In genomic region chr1:22712502-22713271, GRCh38 we compare ENCODE assay signal across 1 cellular context.
A peak's percentile ranks its signal among the peaks of the same experiment; 100 is the strongest.
TF ChIP-seq lines count a peak whose summit lies in the region.

No MANE protein-coding gene starts in this region.

TF ChIP-seq in GM12878, 131 proteins besides CTCF, POLR2A, EP300 and RAD21 (continued from another document and continues in another):
- TF ChIP-seq RELB (IDR thresholded peaks at IDR 0.05; ENCODE audit: low read depth) (peak; percentile 65; the same call in 1 of the 2 replicates), KDM1A (IDR thresholded peaks at IDR 0.05; ENCODE audit: borderline replicate concordance) (no peak), CHD1 (IDR thresholded peaks at IDR 0.05; ENCODE audit: low read depth, low read length) (no peak), BCLAF1 (IDR thresholded peaks at IDR 0.05) (no peak), HDAC6 (IDR thresholded peaks at IDR 0.05; ENCODE audit: unreplicated experiment) (no peak), HDAC2 (IDR thresholded peaks at IDR 0.05) (no peak), KAT2A (conservative IDR thresholded peaks at IDR 0.05; ENCODE audit: control insufficient read depth, low read depth, low read length) (no peak), SKIL (IDR thresholded peaks at IDR 0.05; ENCODE audit: low read depth, poor library complexity, severe bottlenecking) (peak; percentile 7), SIN3A (IDR thresholded peaks at IDR 0.05; ENCODE audit: low read depth, low read length) (no peak), MEF2A (IDR thresholded peaks at IDR 0.05; ENCODE audit: insufficient read depth, low read depth, low read length) (0 out of 2 replicates have a peak, but pooled peaks have one; percentile 13), RELA (IDR thresholded peaks at IDR 0.05; ENCODE audit: borderline replicate concordance, partially characterized antibody) (peak; percentile 47), GATAD2B (conservative IDR thresholded peaks at IDR 0.05; ENCODE audit: low read depth) (peak; percentile 76; the same call in 1 of the 2 replicates), CBFB (IDR thresholded peaks at IDR 0.05; ENCODE audit: low read depth) (peak; percentile 98), TCF3 (IDR thresholded peaks at IDR 0.05; ENCODE audit: borderline replicate concordance, insufficient read depth, low read depth, low read length) (peak; percentile 75; the same call in 1 of the 2 replicates), ZNF207 (IDR thresholded peaks at IDR 0.05; ENCODE audit: borderline replicate concordance) (no peak), BHLHE40 (IDR thresholded peaks at IDR 0.05; ENCODE audit: borderline replicate concordance in 1 of 2, low read depth in 2 of 2, low read length in 1 of 2) (peak; percentile 64 to 88; a peak in 3 of 4 replicates), ASH2L (IDR thresholded peaks at IDR 0.05; ENCODE audit: borderline replicate concordance, low read depth) (no peak), NRF1 (conservative IDR thresholded peaks at IDR 0.05; ENCODE audit: low read depth, low read length) (no peak), SUZ12 (IDR thresholded peaks at IDR 0.05; ENCODE audit: unreplicated experiment) (no peak), IKZF1 (conservative IDR thresholded peaks at IDR 0.05) (peak; percentile 93), SIX5 (IDR thresholded peaks at IDR 0.05; ENCODE audit: low read depth, low read length, severe bottlenecking) (no peak), EGR1 (IDR thresholded peaks at IDR 0.05; ENCODE audit: borderline replicate concordance in 1 of 2, low read depth in 2 of 2, low read length in 2 of 2) (peak; percentile 35 to 98), TAF1 (IDR thresholded peaks at IDR 0.05; ENCODE audit: borderline replicate concordance, low read depth, low read length) (no peak), BCL11A (IDR thresholded peaks at IDR 0.05; ENCODE audit: low read depth, low read length) (peak; percentile 75), ATF7 (IDR thresholded peaks at IDR 0.05; ENCODE audit: low read depth) (0 out of 2 replicates have a peak, but pooled peaks have one; percentile 34), FOXM1 (IDR thresholded peaks at IDR 0.05; ENCODE audit: low read depth, low read length) (peak; percentile 70; the same call in 1 of the 2 replicates), MYB (IDR thresholded peaks at IDR 0.05; ENCODE audit: borderline replicate concordance, low read depth, low read length) (no peak), DPF2 (IDR thresholded peaks at IDR 0.05) (peak; percentile 89; the same call in 1 of the 2 replicates), NFIC (IDR thresholded peaks at IDR 0.05; ENCODE audit: low read depth, low read length) (peak; percentile 72; the same call in 1 of the 2 replicates), NR2C2 (IDR thresholded peaks at IDR 0.05; ENCODE audit: borderline replicate concordance, control insufficient read depth, insufficient read length, low read depth) (no peak), SMAD1 (IDR thresholded peaks at IDR 0.05; ENCODE audit: low read depth, partially characterized antibody) (no peak), ETV6 (conservative IDR thresholded peaks at IDR 0.05 in 1 of 2, IDR thresholded peaks at IDR 0.05 in 1 of 2; ENCODE audit: borderline replicate concordance in 1 of 2, low read depth in 1 of 2) (peak in 1 of 2 experiments; percentile 55; a peak in 1 of 4 replicates), IKZF2 (IDR thresholded peaks at IDR 0.05) (peak; percentile 87 to 90)
- TF ChIP-seq, protein P1, sequence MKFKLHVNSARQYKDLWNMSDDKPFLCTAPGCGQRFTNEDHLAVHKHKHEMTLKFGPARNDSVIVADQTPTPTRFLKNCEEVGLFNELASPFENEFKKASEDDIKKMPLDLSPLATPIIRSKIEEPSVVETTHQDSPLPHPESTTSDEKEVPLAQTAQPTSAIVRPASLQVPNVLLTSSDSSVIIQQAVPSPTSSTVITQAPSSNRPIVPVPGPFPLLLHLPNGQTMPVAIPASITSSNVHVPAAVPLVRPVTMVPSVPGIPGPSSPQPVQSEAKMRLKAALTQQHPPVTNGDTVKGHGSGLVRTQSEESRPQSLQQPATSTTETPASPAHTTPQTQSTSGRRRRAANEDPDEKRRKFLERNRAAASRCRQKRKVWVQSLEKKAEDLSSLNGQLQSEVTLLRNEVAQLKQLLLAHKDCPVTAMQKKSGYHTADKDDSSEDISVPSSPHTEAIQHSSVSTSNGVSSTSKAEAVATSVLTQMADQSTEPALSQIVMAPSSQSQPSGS (IDR thresholded peaks at IDR 0.05; ENCODE audit: low read length) = peak; percentile 47; the same call in 1 of the 2 replicates
- TF ChIP-seq, protein P2, sequence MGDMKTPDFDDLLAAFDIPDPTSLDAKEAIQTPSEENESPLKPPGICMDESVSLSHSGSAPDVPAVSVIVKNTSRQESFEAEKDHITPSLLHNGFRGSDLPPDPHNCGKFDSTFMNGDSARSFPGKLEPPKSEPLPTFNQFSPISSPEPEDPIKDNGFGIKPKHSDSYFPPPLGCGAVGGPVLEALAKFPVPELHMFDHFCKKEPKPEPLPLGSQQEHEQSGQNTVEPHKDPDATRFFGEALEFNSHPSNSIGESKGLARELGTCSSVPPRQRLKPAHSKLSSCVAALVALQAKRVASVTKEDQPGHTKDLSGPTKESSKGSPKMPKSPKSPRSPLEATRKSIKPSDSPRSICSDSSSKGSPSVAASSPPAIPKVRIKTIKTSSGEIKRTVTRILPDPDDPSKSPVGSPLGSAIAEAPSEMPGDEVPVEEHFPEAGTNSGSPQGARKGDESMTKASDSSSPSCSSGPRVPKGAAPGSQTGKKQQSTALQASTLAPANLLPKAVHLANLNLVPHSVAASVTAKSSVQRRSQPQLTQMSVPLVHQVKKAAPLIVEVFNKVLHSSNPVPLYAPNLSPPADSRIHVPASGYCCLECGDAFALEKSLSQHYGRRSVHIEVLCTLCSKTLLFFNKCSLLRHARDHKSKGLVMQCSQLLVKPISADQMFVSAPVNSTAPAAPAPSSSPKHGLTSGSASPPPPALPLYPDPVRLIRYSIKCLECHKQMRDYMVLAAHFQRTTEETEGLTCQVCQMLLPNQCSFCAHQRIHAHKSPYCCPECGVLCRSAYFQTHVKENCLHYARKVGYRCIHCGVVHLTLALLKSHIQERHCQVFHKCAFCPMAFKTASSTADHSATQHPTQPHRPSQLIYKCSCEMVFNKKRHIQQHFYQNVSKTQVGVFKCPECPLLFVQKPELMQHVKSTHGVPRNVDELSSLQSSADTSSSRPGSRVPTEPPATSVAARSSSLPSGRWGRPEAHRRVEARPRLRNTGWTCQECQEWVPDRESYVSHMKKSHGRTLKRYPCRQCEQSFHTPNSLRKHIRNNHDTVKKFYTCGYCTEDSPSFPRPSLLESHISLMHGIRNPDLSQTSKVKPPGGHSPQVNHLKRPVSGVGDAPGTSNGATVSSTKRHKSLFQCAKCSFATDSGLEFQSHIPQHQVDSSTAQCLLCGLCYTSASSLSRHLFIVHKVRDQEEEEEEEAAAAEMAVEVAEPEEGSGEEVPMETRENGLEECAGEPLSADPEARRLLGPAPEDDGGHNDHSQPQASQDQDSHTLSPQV (IDR thresholded peaks at IDR 0.05) = no peak
- TF ChIP-seq, protein P3, sequence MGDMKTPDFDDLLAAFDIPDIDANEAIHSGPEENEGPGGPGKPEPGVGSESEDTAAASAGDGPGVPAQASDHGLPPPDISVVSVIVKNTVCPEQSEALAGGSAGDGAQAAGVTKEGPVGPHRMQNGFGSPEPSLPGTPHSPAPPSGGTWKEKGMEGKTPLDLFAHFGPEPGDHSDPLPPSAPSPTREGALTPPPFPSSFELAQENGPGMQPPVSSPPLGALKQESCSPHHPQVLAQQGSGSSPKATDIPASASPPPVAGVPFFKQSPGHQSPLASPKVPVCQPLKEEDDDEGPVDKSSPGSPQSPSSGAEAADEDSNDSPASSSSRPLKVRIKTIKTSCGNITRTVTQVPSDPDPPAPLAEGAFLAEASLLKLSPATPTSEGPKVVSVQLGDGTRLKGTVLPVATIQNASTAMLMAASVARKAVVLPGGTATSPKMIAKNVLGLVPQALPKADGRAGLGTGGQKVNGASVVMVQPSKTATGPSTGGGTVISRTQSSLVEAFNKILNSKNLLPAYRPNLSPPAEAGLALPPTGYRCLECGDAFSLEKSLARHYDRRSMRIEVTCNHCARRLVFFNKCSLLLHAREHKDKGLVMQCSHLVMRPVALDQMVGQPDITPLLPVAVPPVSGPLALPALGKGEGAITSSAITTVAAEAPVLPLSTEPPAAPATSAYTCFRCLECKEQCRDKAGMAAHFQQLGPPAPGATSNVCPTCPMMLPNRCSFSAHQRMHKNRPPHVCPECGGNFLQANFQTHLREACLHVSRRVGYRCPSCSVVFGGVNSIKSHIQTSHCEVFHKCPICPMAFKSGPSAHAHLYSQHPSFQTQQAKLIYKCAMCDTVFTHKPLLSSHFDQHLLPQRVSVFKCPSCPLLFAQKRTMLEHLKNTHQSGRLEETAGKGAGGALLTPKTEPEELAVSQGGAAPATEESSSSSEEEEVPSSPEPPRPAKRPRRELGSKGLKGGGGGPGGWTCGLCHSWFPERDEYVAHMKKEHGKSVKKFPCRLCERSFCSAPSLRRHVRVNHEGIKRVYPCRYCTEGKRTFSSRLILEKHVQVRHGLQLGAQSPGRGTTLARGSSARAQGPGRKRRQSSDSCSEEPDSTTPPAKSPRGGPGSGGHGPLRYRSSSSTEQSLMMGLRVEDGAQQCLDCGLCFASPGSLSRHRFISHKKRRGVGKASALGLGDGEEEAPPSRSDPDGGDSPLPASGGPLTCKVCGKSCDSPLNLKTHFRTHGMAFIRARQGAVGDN (IDR thresholded peaks at IDR 0.05) = no peak
- TF ChIP-seq, protein P4, sequence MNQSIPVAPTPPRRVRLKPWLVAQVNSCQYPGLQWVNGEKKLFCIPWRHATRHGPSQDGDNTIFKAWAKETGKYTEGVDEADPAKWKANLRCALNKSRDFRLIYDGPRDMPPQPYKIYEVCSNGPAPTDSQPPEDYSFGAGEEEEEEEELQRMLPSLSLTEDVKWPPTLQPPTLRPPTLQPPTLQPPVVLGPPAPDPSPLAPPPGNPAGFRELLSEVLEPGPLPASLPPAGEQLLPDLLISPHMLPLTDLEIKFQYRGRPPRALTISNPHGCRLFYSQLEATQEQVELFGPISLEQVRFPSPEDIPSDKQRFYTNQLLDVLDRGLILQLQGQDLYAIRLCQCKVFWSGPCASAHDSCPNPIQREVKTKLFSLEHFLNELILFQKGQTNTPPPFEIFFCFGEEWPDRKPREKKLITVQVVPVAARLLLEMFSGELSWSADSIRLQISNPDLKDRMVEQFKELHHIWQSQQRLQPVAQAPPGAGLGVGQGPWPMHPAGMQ (IDR thresholded peaks at IDR 0.05; ENCODE audit: borderline replicate concordance) = no peak
